In the genomic region with DNA sequence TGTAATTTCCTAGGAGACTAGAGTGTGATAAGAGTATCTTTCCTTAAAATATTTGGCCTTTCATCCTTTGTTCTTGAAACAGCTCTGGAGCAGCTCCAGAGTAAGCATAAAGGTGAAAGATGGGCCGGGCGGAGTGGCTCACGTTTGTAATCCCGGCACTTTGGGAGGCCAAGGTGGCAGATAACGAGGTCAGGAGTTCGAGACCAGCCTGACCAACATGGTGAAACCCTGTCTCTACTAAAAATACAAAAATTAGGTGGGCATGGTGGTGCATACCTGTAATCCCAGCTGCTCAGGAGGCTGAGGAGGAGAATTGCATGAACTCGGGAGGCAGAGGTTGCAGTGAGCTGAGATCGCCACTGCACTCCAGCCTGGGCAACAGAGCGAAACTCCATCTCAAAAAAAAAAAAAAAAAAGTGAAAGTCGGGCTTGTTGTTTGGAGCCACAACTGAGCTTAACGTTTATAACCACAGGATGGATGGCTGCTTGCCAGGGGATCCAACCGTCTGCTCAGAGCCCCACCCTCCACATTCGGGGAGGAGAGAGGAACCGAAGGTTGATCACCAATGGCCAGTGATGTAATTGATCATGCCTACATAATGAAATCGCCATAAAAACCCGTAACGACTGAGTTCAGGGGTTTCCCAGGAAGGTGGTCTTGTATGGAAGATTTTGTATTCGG, we compare ENCODE assay signal across 8 cellular contexts. TPM values are rescaled to one million over a fixed set of nuclear protein-coding genes. Genes with fewer than 3 reads are reported as not detected.
DNase-seq lines count a peak whose midpoint lies in the region; ATAC-seq and TF ChIP-seq lines count a peak whose summit lies in the region.
"Not testable (repeated sequence)": the region's sequence is repeated elsewhere in the genome, so short reads cannot be mapped to it uniquely, and the experiment has no call there.

No MANE protein-coding gene starts in this region.

- not testable (repeated sequence) for H3K9me3 Mint-ChIP-seq in activated CD4-positive, alpha-beta T cell treated with anti-CD3 and anti-CD28 coated beads for 36 hours (ENCODE audit: low read depth); activated naive CD4-positive, alpha-beta T cell treated with anti-CD3 and anti-CD28 coated beads for 36 hours; naive thymus-derived CD8-positive, alpha-beta T cell

- H3K27me3 Mint-ChIP-seq in activated CD4-positive, alpha-beta T cell treated with anti-CD3 and anti-CD28 coated beads for 36 hours: peaks cover 12% of the 10 kb centered on the region
- H3K27me3 Mint-ChIP-seq in activated naive CD4-positive, alpha-beta T cell treated with anti-CD3 and anti-CD28 coated beads for 36 hours (ENCODE audit: low read depth): not testable (repeated sequence)
- H3K27me3 Mint-ChIP-seq in naive thymus-derived CD8-positive, alpha-beta T cell: peaks cover 0 to 18% (median 3%) of the 10 kb centered on the region in 5 donors

- TF ChIP-seq CTCF in MM.1S (IDR thresholded peaks at IDR 0.05; ENCODE audit: low read length): not testable (repeated sequence)

- POLR2A ChIA-PET in activated CD4-positive, alpha-beta T cell treated with anti-CD3 and anti-CD28 coated beads for 36 hours (lab: Charles Lee): interaction anchor here (1.7 kb wide), 1 partner anchor 31 kb away, joined by 3 read pairs; no protein-coding TSS in a partner anchor
- POLR2A ChIA-PET in naive thymus-derived CD8-positive, alpha-beta T cell (lab: Charles Lee): interaction anchor here (0.6 to 1.6 kb wide), 5 partner anchors 9 to 31 kb away, joined by 3 to 10 read pairs (median 3); partner anchors contain the start of gene PML

- peak overlapping the region; percentile 43 for H3K27ac Mint-ChIP-seq in activated CD4-positive, alpha-beta T cell treated with anti-CD3 and anti-CD28 coated beads for 36 hours
- not testable (repeated sequence) for H3K27ac Mint-ChIP-seq in activated naive CD4-positive, alpha-beta T cell treated with anti-CD3 and anti-CD28 coated beads for 36 hours
- H3K27ac Mint-ChIP-seq in naive thymus-derived CD8-positive, alpha-beta T cell: peak overlapping the region in 8 of 10 donors; percentile 13 to 94 (median 58)

- intact Hi-C loops in activated CD4-positive, alpha-beta T cell treated with anti-CD3 and anti-CD28 coated beads for 36 hours (cut with DNase I, micrococcal nuclease): loop anchor here in 1 of 2 experiments (5.0 kb wide), 1 partner anchor 62 kb away; no protein-coding TSS in a partner anchor
- intact Hi-C loops in activated naive CD4-positive, alpha-beta T cell treated with anti-CD3 and anti-CD28 coated beads for 36 hours (cut with micrococcal nuclease): loop anchor here (10.0 kb wide), 1 partner anchor 149 kb away; no protein-coding TSS in a partner anchor
- intact Hi-C loops in aorta (cut with DNase I): not testable (repeated sequence)

- H3K27ac ChIP-seq in MM.1S (ENCODE audit: low read length); aorta (ENCODE audit: low read depth in 1 of 2, low read length in 2 of 2): not testable (repeated sequence)

- not testable (repeated sequence) for H3K4me1 ChIP-seq in MM.1S (ENCODE audit: low read length); aorta (ENCODE audit: control insufficient read depth in 1 of 2, insufficient read depth in 2 of 2, low read length in 2 of 2)

- not testable (repeated sequence) for H3F3A ChIP-seq in MM.1S (ENCODE audit: insufficient read depth, low read length)

- TF ChIP-seq POLR2A in erythroblast (IDR thresholded peaks at IDR 0.05; ENCODE audit: low read length): not testable (repeated sequence)

- H3K27me3 ChIP-seq in MM.1S (replicated peaks; ENCODE audit: insufficient read depth, low read length): peaks cover 49% of the 10 kb centered on the region
- not testable (repeated sequence) for H3K27me3 ChIP-seq in aorta (ENCODE audit: control insufficient read depth in 1 of 2, insufficient read depth in 2 of 2, low read length in 1 of 2)

- not testable (repeated sequence) for H3K9me2 ChIP-seq in MM.1S (replicated peaks; ENCODE audit: insufficient read depth, low read length)

- CTCF ChIA-PET in activated CD4-positive, alpha-beta T cell treated with anti-CD3 and anti-CD28 coated beads for 36 hours (lab: Charles Lee): interaction anchor here (0.7 to 6.7 kb wide), 12 partner anchors 10 to 672 kb away, joined by 3 to 57 read pairs (median 3); partner anchors contain the start of gene PML
- CTCF ChIA-PET in activated naive CD4-positive, alpha-beta T cell treated with anti-CD3 and anti-CD28 coated beads for 36 hours (lab: Charles Lee): interaction anchor here (1.2 to 11.1 kb wide), 5 partner anchors 8 to 74 kb away, joined by 3 to 167 read pairs (median 6); partner anchors contain the start of genes PML and STOML1

- peak; percentile 20 for ATAC-seq in activated CD4-positive, alpha-beta T cell treated with anti-CD3 and anti-CD28 coated beads for 36 hours
- ATAC-seq in naive thymus-derived CD8-positive, alpha-beta T cell: peak; percentile 65 to 71
- not testable (repeated sequence) for ATAC-seq in aorta (ENCODE audit: low FRiP score)

- not testable (repeated sequence) for H4K20me1 ChIP-seq in MM.1S (ENCODE audit: insufficient read depth, low read length)

- H3K4me1 Mint-ChIP-seq in activated CD4-positive, alpha-beta T cell treated with anti-CD3 and anti-CD28 coated beads for 36 hours: peaks cover 30% of the 10 kb centered on the region
- H3K4me1 Mint-ChIP-seq in activated naive CD4-positive, alpha-beta T cell treated with anti-CD3 and anti-CD28 coated beads for 36 hours (ENCODE audit: low read depth): peaks cover 38% of the 10 kb centered on the region
- H3K4me1 Mint-ChIP-seq in naive thymus-derived CD8-positive, alpha-beta T cell: peaks cover 13 to 49% (median 31%) of the 10 kb centered on the region in 4 donors

- peak overlapping the region; percentile 43 for H3K4me2 ChIP-seq in MM.1S (ENCODE audit: low read depth, low read length)

- H3K4me3 ChIP-seq in MM.1S (ENCODE audit: low read length); aorta (ENCODE audit: low read length in 2 of 2): not testable (repeated sequence)

- not testable (repeated sequence) for H3K36me3 Mint-ChIP-seq in activated CD4-positive, alpha-beta T cell treated with anti-CD3 and anti-CD28 coated beads for 36 hours (ENCODE audit: low read depth); activated naive CD4-positive, alpha-beta T cell treated with anti-CD3 and anti-CD28 coated beads for 36 hours (ENCODE audit: low read depth); naive thymus-derived CD8-positive, alpha-beta T cell

- not testable (repeated sequence) for H3K9me3 ChIP-seq in MM.1S (replicated peaks; ENCODE audit: insufficient read depth, low read length); aorta (ENCODE audit: control insufficient read depth, low read length)

- H2AFZ ChIP-seq in MM.1S (ENCODE audit: low read length): not testable (repeated sequence)

- WGBS in aorta, 2 donors: 63 to 65% methylated on average over 18 of the region's 18 CpGs

- H3K79me2 ChIP-seq in MM.1S (ENCODE audit: low read length): not testable (repeated sequence)

- H3K4me3 Mint-ChIP-seq in activated CD4-positive, alpha-beta T cell treated with anti-CD3 and anti-CD28 coated beads for 36 hours: not testable (repeated sequence)
- peak overlapping the region; percentile 14 for H3K4me3 Mint-ChIP-seq in activated naive CD4-positive, alpha-beta T cell treated with anti-CD3 and anti-CD28 coated beads for 36 hours
- peak overlapping the region; percentile 6 to 71 (median 47) for H3K4me3 Mint-ChIP-seq in naive thymus-derived CD8-positive, alpha-beta T cell

- H3K9ac ChIP-seq in MM.1S (ENCODE audit: low read length): not testable (repeated sequence)

- peak; percentile 16 for DNase-seq in DMS79 treated with DMSO at 0.1 percent for 48 hours (lab: John Stamatoyannopoulos, UW)
- peak; percentile 66 for DNase-seq in MM.1S
- peak; percentile 80 for DNase-seq in OCI-M1 (lab: John Stamatoyannopoulos, UW)
- DNase-seq in activated CD4-positive, alpha-beta T cell treated with anti-CD3 and anti-CD28 coated beads for 36 hours: peak; percentile 62
- DNase-seq in activated naive CD4-positive, alpha-beta T cell treated with anti-CD3 and anti-CD28 coated beads for 36 hours: peak; percentile 79
- DNase-seq in erythroblast (lab: John Stamatoyannopoulos, UW): peak; percentile 25 to 40
- peak in 6 of 10 donors; percentile 28 to 76 (median 58) for DNase-seq in naive thymus-derived CD8-positive, alpha-beta T cell
- peak; percentile 6 to 64 for DNase-seq in aorta

- H3K36me3 ChIP-seq in MM.1S (replicated peaks; ENCODE audit: insufficient read depth, low read length); aorta (ENCODE audit: control insufficient read depth in 1 of 2, insufficient read depth in 2 of 2, low read length in 1 of 2): not testable (repeated sequence)

RNA-seq across cellular contexts. Expression of gene STOML1, which starts 16.5 kb away (rescaled TPM):
- total RNA-seq in activated CD4-positive, alpha-beta T cell treated with anti-CD3 and anti-CD28 coated beads for 36 hours: 1 to 10 TPM; 6.3 to 7.1 TPM
- 1 to 10 TPM; 8.7 to 9.5 TPM for total RNA-seq in activated naive CD4-positive, alpha-beta T cell treated with anti-CD3 and anti-CD28 coated beads for 36 hours
- total RNA-seq in naive thymus-derived CD8-positive, alpha-beta T cell: 10 to 100 TPM; 10.4 to 10.8 TPM
- polyA plus RNA-seq in naive thymus-derived CD8-positive, alpha-beta T cell: 10 to 100 TPM in 2 of 3 donors, 1 to 10 TPM in 1; 9.6 to 15.6 (median 12.6) TPM
- 10 to 100 TPM; 12.9 to 16.4 TPM for total RNA-seq in aorta
- polyA plus RNA-seq in aorta: 10 to 100 TPM; 10.5 to 19.2 TPM

RNA-seq across cellular contexts. Expression of gene PML, which starts 18.9 kb away (rescaled TPM):
- total RNA-seq in activated CD4-positive, alpha-beta T cell treated with anti-CD3 and anti-CD28 coated beads for 36 hours: 10 to 100 TPM; 72.6 to 75.4 TPM
- 10 to 100 TPM; 69.6 to 70.2 TPM for total RNA-seq in activated naive CD4-positive, alpha-beta T cell treated with anti-CD3 and anti-CD28 coated beads for 36 hours
- total RNA-seq in naive thymus-derived CD8-positive, alpha-beta T cell: 10 to 100 TPM; 53.1 to 57.9 TPM
- polyA plus RNA-seq in naive thymus-derived CD8-positive, alpha-beta T cell: 10 to 100 TPM; 12.2 to 26.9 (median 19.7) TPM
- total RNA-seq in aorta: 10 to 100 TPM; 72.6 to 91.9 TPM
- polyA plus RNA-seq in aorta: 10 to 100 TPM in 1 of 2 donors, 1 to 10 TPM in 1; 8.6 to 45.5 TPM

RNA-seq across cellular contexts. Expression of gene LOXL1, which starts 49.3 kb away (rescaled TPM):
- total RNA-seq in activated CD4-positive, alpha-beta T cell treated with anti-CD3 and anti-CD28 coated beads for 36 hours: 1 to 10 TPM; 1.9 to 2.5 TPM
- under 1 TPM; 0.25 to 0.55 TPM for total RNA-seq in activated naive CD4-positive, alpha-beta T cell treated with anti-CD3 and anti-CD28 coated beads for 36 hours
- 1 to 10 TPM in 1 of 2 experiments, under 1 TPM in 1; 0.80 to 1.9 TPM for total RNA-seq in naive thymus-derived CD8-positive, alpha-beta T cell
- polyA plus RNA-seq in naive thymus-derived CD8-positive, alpha-beta T cell: 1 to 10 TPM; 1.2 to 2.0 (median 1.3) TPM
- total RNA-seq in aorta: 100 to 1,000 TPM; 108 to 115 TPM
- polyA plus RNA-seq in aorta: 100 to 1,000 TPM in 1 of 2 donors, 10 to 100 TPM in 1; 49.0 to 138 TPM

Comparison
In these comparisons a context has a peak if more than half of its experiments do, and no peak if none do; other contexts are left out.
1. DNase-seq: peak in every context shown above with its lines; median percentile 80 in OCI-M1; 79 in activated naive CD4-positive, alpha-beta T cell treated with anti-CD3 and anti-CD28 coated beads for 36 hours; 66 in MM.1S; 62 in activated CD4-positive, alpha-beta T cell treated with anti-CD3 and anti-CD28 coated beads for 36 hours; 58 in naive thymus-derived CD8-positive, alpha-beta T cell; 35 in aorta; 32 in erythroblast; 16 in DMS79 treated with DMSO at 0.1 percent for 48 hours.
2. RNA of gene LOXL1, which starts 49.3 kb away (total RNA-seq): 108 to 115 TPM in aorta; 1.9 to 2.5 TPM in activated CD4-positive, alpha-beta T cell treated with anti-CD3 and anti-CD28 coated beads for 36 hours, 0.80 to 1.9 TPM in naive thymus-derived CD8-positive, alpha-beta T cell and 0.25 to 0.55 TPM in activated naive CD4-positive, alpha-beta T cell treated with anti-CD3 and anti-CD28 coated beads for 36 hours; every median in the first group is over 10 times any median in the second.